In the genomic region with DNA sequence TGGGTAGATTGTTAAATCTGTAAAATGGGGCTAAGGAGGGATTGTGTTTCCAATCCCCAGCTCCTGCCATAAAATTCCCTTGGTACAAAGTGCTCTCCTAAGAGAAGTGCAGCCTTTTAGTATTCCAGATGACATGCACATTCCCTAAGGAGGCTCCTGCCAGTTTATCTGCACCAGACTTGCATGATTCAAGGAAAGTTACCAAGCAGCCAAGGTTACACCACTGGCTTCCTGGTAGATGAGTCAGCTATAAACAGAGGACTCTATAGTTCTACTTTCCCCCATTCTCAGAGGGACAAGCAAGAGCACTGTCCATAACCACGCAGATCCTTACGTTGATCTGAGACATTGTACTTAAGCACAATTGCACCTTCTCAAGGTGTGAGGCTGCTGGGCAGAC, we compare ENCODE assay signal across 12 cellular contexts. TPM values are rescaled to one million over a fixed set of nuclear protein-coding genes. Genes with fewer than 3 reads are reported as not detected.
DNase-seq lines count a peak whose midpoint lies in the region; ATAC-seq and TF ChIP-seq lines count a peak whose summit lies in the region.
"Had no signal": no experiment of that assay in that cellular context is flagged by ENCODE, and none has a peak within 500 bp of the region (broad histone marks: within the 10 kb centered on the region; RNA-seq: fewer than 3 reads in every experiment).

No MANE protein-coding gene starts in this region.

- no peaks in the 10 kb centered on the region for H3K36me3 ChIP-seq in kidney epithelial cell (ENCODE audit: control insufficient read depth, insufficient read depth, low read length)

- no peaks in the 10 kb centered on the region for H3K9me3 Mint-ChIP-seq in brain
- H3K9me3 Mint-ChIP-seq: activated naive CD8-positive, alpha-beta T cell treated with anti-CD3 and anti-CD28 coated beads, Interleukin-2, amount 50 U/mL, for 24 hours; CD8-positive, alpha-beta T cell; stimulated activated naive CD8-positive, alpha-beta T cell treated with anti-CD3 and anti-CD28 coated beads, Interleukin-15, Interleukin-2, amounts not matched to agents 100 ng/mL and 50 ng/mL, for 24 hours had no signal

- TF ChIP-seq CTCF in AG09309 (IDR thresholded peaks at IDR 0.05; ENCODE audit: control insufficient read depth, insufficient read depth, low read depth, low read length, missing control alignments) (no peak), brain (conservative IDR thresholded peaks at IDR 0.05) (no peak), kidney epithelial cell (IDR thresholded peaks at IDR 0.05; ENCODE audit: insufficient read depth, low read length, poor library complexity, severe bottlenecking) (no peak), GM13977 (IDR thresholded peaks at IDR 0.05; ENCODE audit: extremely low read depth, insufficient read depth, missing control alignments) (no peak)

- DNase-seq in AG09309 (ENCODE audit: low read depth) = peak; percentile 85
- peak; percentile 78 for DNase-seq in LHCN-M2 (ENCODE audit: low read depth)
- peak; percentile 71 for DNase-seq in kidney epithelial cell (ENCODE audit: low read depth)
- no peak for DNase-seq in GM13977 (ENCODE audit: low spot score)
- DNase-seq in NCI-H1436 treated with DMSO at 0.1 percent for 48 hours (lab: John Stamatoyannopoulos, UW) = no peak
- DNase-seq: activated CD4-positive, alpha-beta T cell treated with anti-CD3 and anti-CD28 coated beads for 48 hours; activated naive CD8-positive, alpha-beta T cell treated with anti-CD3 and anti-CD28 coated beads, Interleukin-2, amount 50 U/mL, for 24 hours; CD8-positive, alpha-beta T cell had no signal

- H3K27ac Mint-ChIP-seq in brain = no peak overlapping the region
- H3K27ac Mint-ChIP-seq: activated naive CD8-positive, alpha-beta T cell treated with anti-CD3 and anti-CD28 coated beads, Interleukin-2, amount 50 U/mL, for 24 hours; CD8-positive, alpha-beta T cell; stimulated activated naive CD8-positive, alpha-beta T cell treated with anti-CD3 and anti-CD28 coated beads, Interleukin-15, Interleukin-2, amounts not matched to agents 100 ng/mL and 50 ng/mL, for 24 hours had no signal

- in situ Hi-C loops in GM13977 (cut with MboI; ENCODE audit: low pct_unique_long_range_greater_than_20kb, low sequenced_read_pairs, unreplicated experiment) = no loop called here

- H3K4me1 Mint-ChIP-seq in brain = peaks cover 34% of the 10 kb centered on the region

- H3K36me3 Mint-ChIP-seq in brain = no peaks in the 10 kb centered on the region
- H3K36me3 Mint-ChIP-seq: CD8-positive, alpha-beta T cell had no signal

- H3K27me3 Mint-ChIP-seq in brain = peaks cover 20% of the 10 kb centered on the region

- H3K4me3 ChIP-seq in AG09309 (ENCODE audit: control insufficient read depth, low read depth, low read length) (no peak overlapping the region), kidney epithelial cell (ENCODE audit: low read depth, low read length) (no peak overlapping the region)

- H3K27me3 ChIP-seq in kidney epithelial cell (ENCODE audit: control insufficient read depth, insufficient read depth, low read length) = peaks cover 13% of the 10 kb centered on the region

- ATAC-seq in HG03045 (IDR thresholded peaks at IDR 0.05; ENCODE audit: unreplicated experiment) = no peak
- ATAC-seq in HG02852 (IDR thresholded peaks at IDR 0.05; ENCODE audit: unreplicated experiment) = no peak
- ATAC-seq: activated naive CD8-positive, alpha-beta T cell treated with anti-CD3 and anti-CD28 coated beads, Interleukin-2, amount 50 U/mL, for 24 hours; CD8-positive, alpha-beta T cell had no signal

- peak overlapping the region in 4 of 5 experiments; percentile 21 to 83 (median 71) for H3K4me3 Mint-ChIP-seq in brain
- H3K4me3 Mint-ChIP-seq: activated naive CD8-positive, alpha-beta T cell treated with anti-CD3 and anti-CD28 coated beads, Interleukin-2, amount 50 U/mL, for 24 hours; CD8-positive, alpha-beta T cell; stimulated activated naive CD8-positive, alpha-beta T cell treated with anti-CD3 and anti-CD28 coated beads, Interleukin-15, Interleukin-2, amounts not matched to agents 100 ng/mL and 50 ng/mL, for 24 hours had no signal

RNA-seq across cellular contexts. Expression of gene CALB2, which starts 1.9 kb away (rescaled TPM):
- 0.23 TPM in 1 of 2 replicates, not detected in the other for total RNA-seq in LHCN-M2 (2014; rRNA removed)
- 0.38 TPM for polyA plus RNA-seq in LHCN-M2 (2012)
- 308 TPM for polyA plus RNA-seq in brain (ENCODE audit: insufficient read depth, low read depth, low replicate concordance)
- 5.0 and 6.2 TPM in 2 replicates for total RNA-seq in kidney epithelial cell
- total RNA-seq: CD8-positive, alpha-beta T cell had no signal

Comparison
In these comparisons a context has a peak if more than half of its experiments do, and no peak if none do; other contexts are left out.
1. DNase-seq: peak in AG09309 (single experiment), LHCN-M2 (single experiment) and kidney epithelial cell (single experiment); none in GM13977 (single experiment) and NCI-H1436 treated with DMSO at 0.1 percent for 48 hours (single experiment).